In the genomic region with DNA sequence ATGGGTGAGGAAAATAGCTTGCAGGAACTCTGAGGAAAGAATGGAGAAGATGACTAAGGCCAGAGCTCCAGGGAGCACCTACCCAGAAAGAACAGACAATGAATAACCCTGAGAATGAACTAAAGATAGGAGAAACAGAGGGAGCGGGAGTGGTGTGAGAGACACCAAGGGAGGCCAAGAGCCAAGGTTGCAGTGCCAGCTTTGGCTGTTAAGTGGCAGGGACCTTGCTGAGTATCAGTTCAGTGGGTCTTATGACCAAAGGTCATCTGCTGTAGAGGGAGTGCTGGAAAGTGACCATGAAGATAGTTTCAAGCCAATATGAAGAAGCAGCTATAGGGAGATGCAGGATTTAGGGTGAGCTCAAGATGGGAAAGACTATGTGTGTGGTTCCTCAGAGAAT, we compare ENCODE assay signal across 16 cellular contexts. TPM values are rescaled to one million over a fixed set of nuclear protein-coding genes. Genes with fewer than 3 reads are reported as not detected.
DNase-seq lines count a peak whose midpoint lies in the region; ATAC-seq and TF ChIP-seq lines count a peak whose summit lies in the region.
"Had no signal": no experiment of that assay in that cellular context is flagged by ENCODE, and none has a peak within 500 bp of the region (broad histone marks: within the 10 kb centered on the region; RNA-seq: fewer than 3 reads in every experiment).

No MANE protein-coding gene starts in this region.

- CTCF ChIA-PET in OCI-LY7 (lab: Charles Lee; ENCODE audit: unreplicated experiment), result no interaction called here
- CTCF ChIA-PET in GM10248 (lab: Yijun Ruan, JAX), result interaction anchor here (1.4 to 9.2 kb wide), 3 partner anchors 21 to 147 kb away, joined by 6 to 78 read pairs (median 34); no protein-coding TSS in a partner anchor

- peak; percentile 61 for ATAC-seq in Right ventricle myocardium superior (ENCODE audit: poor library complexity)
- ATAC-seq in left ventricle myocardium superior, result peak; percentile 60
- ATAC-seq in GM18873 (IDR thresholded peaks at IDR 0.05; ENCODE audit: low FRiP score, unreplicated experiment), result no peak
- ATAC-seq in stimulated activated naive CD8-positive, alpha-beta T cell treated with anti-CD3 and anti-CD28 coated beads, Interleukin-15, Interleukin-2, amounts not matched to agents 100 U/mL and 50 U/mL, for 24 hours, result no peak
- ATAC-seq: CD8-positive, alpha-beta T cell had no signal

- BruUV-seq in OCI-LY7 (replicated peaks; lab: Mats Ljungman, UMichigan), result no TSS peak

- H3K4me1 ChIP-seq in OCI-LY7 (ENCODE audit: insufficient read depth, low read length, poor library complexity, severe bottlenecking), result peaks cover 52% of the 10 kb centered on the region
- H3K4me1 ChIP-seq: HAP-1 had no signal

- H3K36me3 ChIP-seq in OCI-LY7 (ENCODE audit: insufficient read depth, low read length), result no peaks in the 10 kb centered on the region; the same call in 1 of the 2 replicates

- TF ChIP-seq CTCF in OCI-LY7 (conservative IDR thresholded peaks at IDR 0.05; ENCODE audit: low read length) (no peak), GM10248 (IDR thresholded peaks at IDR 0.05; ENCODE audit: control extremely low read depth, extremely low read depth, low read depth, missing control alignments) (no peak)

- intact Hi-C loops in OCI-LY7 (cut with micrococcal nuclease; ENCODE audit: unreplicated experiment), result no loop called here
- intact Hi-C loops in Right ventricle myocardium superior (cut with DNase I), result no loop called here
- intact Hi-C loops in left ventricle myocardium superior (cut with micrococcal nuclease), result no loop called here
- intact Hi-C loops in posterior vena cava (cut with DNase I), result no loop called here

- no peaks in the 10 kb centered on the region for H4K20me1 ChIP-seq in OCI-LY7 (ENCODE audit: insufficient read depth, low read length)

- H3K79me2 ChIP-seq in OCI-LY7 (ENCODE audit: insufficient read depth, low read depth, low read length), result no peaks in the 10 kb centered on the region

- H3K4me2 ChIP-seq in OCI-LY7 (ENCODE audit: low read length), result no peak overlapping the region

- peak overlapping the region; percentile 4; the same call in 1 of the 2 replicates for H2AFZ ChIP-seq in OCI-LY7 (ENCODE audit: low read length)

- DNase-seq in OCI-LY7 (ENCODE audit: low spot score) (no peak), Right ventricle myocardium superior (peak; percentile 65), left ventricle myocardium superior (peak; percentile 67), posterior vena cava (ENCODE audit: low spot score) (peak; percentile 16), kidney glomerular epithelial cell (lab: John Stamatoyannopoulos, UW) (no peak), GM10248 (ENCODE audit: extremely low spot score) (no peak)
- DNase-seq in stimulated activated naive CD8-positive, alpha-beta T cell treated with anti-CD3 and anti-CD28 coated beads, Interleukin-15, Interleukin-2, amounts not matched to agents 100 U/mL and 50 U/mL, for 24 hours, result no peak
- DNase-seq: CD8-positive, alpha-beta T cell; COR-L47; DMS153; DMS79 treated with DMSO at 0.1 percent for 48 hours; EL had no signal

- no peak overlapping the region for H3K27ac ChIP-seq in OCI-LY7 (ENCODE audit: low read depth, low read length, poor library complexity, severe bottlenecking)
- H3K27ac ChIP-seq: HL-60 had no signal

- no peaks in the 10 kb centered on the region for H3K9me2 ChIP-seq in OCI-LY7 (ENCODE audit: insufficient read depth, low read length)

- POLR2A ChIA-PET in OCI-LY7 (lab: Charles Lee), result interaction anchor here (0.7 to 2.2 kb wide), 5 partner anchors 9 to 27 kb away, joined by 3 to 8 read pairs (median 7); no protein-coding TSS in a partner anchor
- POLR2A ChIA-PET in GM10248 (lab: Yijun Ruan, JAX), result no interaction called here

- H3K9me3 ChIP-seq in OCI-LY7 (ENCODE audit: low read length), result no peaks in the 10 kb centered on the region
- H3K9me3 ChIP-seq: HAP-1 had no signal

- H3K4me3 ChIP-seq in OCI-LY7 (ENCODE audit: low read depth, low read length, poor library complexity, severe bottlenecking), result no peak overlapping the region
- H3K4me3 ChIP-seq: HAP-1 had no signal

RNA-seq across cellular contexts. Expression of a gene that starts 16.7 kb away (rescaled TPM):
- 7.2 and 8.9 TPM in 2 replicates for total RNA-seq in OCI-LY7 (2014; rRNA removed; shearing (Covaris generic))
- total RNA-seq in OCI-LY7 (2022), result 0.32 and 0.33 TPM in 2 replicates
- total RNA-seq in Right ventricle myocardium superior, result 77.2 TPM
- total RNA-seq in left ventricle myocardium superior, result 78.4 TPM
- total RNA-seq in posterior vena cava, result 10 to 100 TPM; 33.2 to 58.8 TPM
- total RNA-seq: CD8-positive, alpha-beta T cell had no signal

RNA-seq across cellular contexts. Expression of a gene that starts 46.6 kb away (rescaled TPM):
- not detected in 2 replicates for total RNA-seq in OCI-LY7 (2014; rRNA removed; shearing (Covaris generic))
- not detected in 2 replicates for total RNA-seq in OCI-LY7 (2022)
- total RNA-seq in Right ventricle myocardium superior, result 5.2 TPM
- 3.8 TPM for total RNA-seq in left ventricle myocardium superior
- total RNA-seq in posterior vena cava, result 10 to 100 TPM; 82.5 to 83.2 TPM
- total RNA-seq: B cell; CD8-positive, alpha-beta T cell had no signal

Comparison
In these comparisons a context has a peak if more than half of its experiments do, and no peak if none do; other contexts are left out.
1. DNase-seq: peak in Right ventricle myocardium superior (single experiment), left ventricle myocardium superior (single experiment) and posterior vena cava (single experiment); none in OCI-LY7 (single experiment), kidney glomerular epithelial cell (single experiment), stimulated activated naive CD8-positive, alpha-beta T cell treated with anti-CD3 and anti-CD28 coated beads, Interleukin-15, Interleukin-2, amounts not matched to agents 100 U/mL and 50 U/mL, for 24 hours (single experiment) and GM10248 (single experiment).
2. ATAC-seq: peak in Right ventricle myocardium superior (single experiment) and left ventricle myocardium superior (single experiment); none in GM18873 (single experiment) and stimulated activated naive CD8-positive, alpha-beta T cell treated with anti-CD3 and anti-CD28 coated beads, Interleukin-15, Interleukin-2, amounts not matched to agents 100 U/mL and 50 U/mL, for 24 hours (single experiment).
3. RNA of a gene that starts 46.6 kb away (total RNA-seq): 82.5 to 83.2 TPM in posterior vena cava; 5.2 TPM in Right ventricle myocardium superior (single experiment), 3.8 TPM in left ventricle myocardium superior (single experiment) and not detected in OCI-LY7; every median in the first group is over 10 times any median in the second.